Comparison of ENCODE assay signal across 8 cellular contexts in genomic region chr14:105475269-105475915, GRCh38. TPM values are rescaled to one million over a fixed set of nuclear protein-coding genes. Genes with fewer than 3 reads are reported as not detected.
A peak's percentile ranks its signal among the peaks of the same experiment; 100 is the strongest.
DNase-seq lines count a peak whose midpoint lies in the region; ATAC-seq and TF ChIP-seq lines count a peak whose summit lies in the region.

No MANE protein-coding gene starts in this region.

- H3K27me3 ChIP-seq in Caco-2 (replicated peaks; ENCODE audit: control insufficient read depth, insufficient read depth, low read length) (no peaks in the 10 kb centered on the region; the same call in 1 of the 2 replicates), neural cell (ENCODE audit: insufficient read depth, low read depth, low read length) (no peaks in the 10 kb centered on the region)

- no TSS peak for BruUV-seq in Caco-2 (replicated peaks; lab: Mats Ljungman, UMichigan)
- BruUV-seq in OCI-LY7 (replicated peaks; lab: Mats Ljungman, UMichigan) = no TSS peak

- no peak overlapping the region for H3K27ac ChIP-seq in OCI-LY7 (ENCODE audit: low read depth, low read length, poor library complexity, severe bottlenecking)
- H3K27ac ChIP-seq in neural cell (ENCODE audit: low read length) = peak overlapping the region; percentile 45

- TF ChIP-seq RAD21 in neural cell (conservative IDR thresholded peaks at IDR 0.05) = no peak

- H3K79me2 ChIP-seq in OCI-LY7 (ENCODE audit: insufficient read depth, low read depth, low read length) = no peaks in the 10 kb centered on the region
- H3K79me2 ChIP-seq in neural cell (replicated peaks; ENCODE audit: insufficient read depth, low read length) = peaks cover 28% of the 10 kb centered on the region

- H3K4me1 ChIP-seq in Caco-2 = peaks cover 22% of the 10 kb centered on the region
- H3K4me1 ChIP-seq in OCI-LY7 (ENCODE audit: insufficient read depth, low read length, poor library complexity, severe bottlenecking) = peaks cover 9% of the 10 kb centered on the region

- no peak overlapping the region for H2AFZ ChIP-seq in OCI-LY7 (ENCODE audit: low read length)
- H2AFZ ChIP-seq in neural cell (ENCODE audit: low read depth, low read length) = no peak overlapping the region

- H3K9me2 ChIP-seq in OCI-LY7 (ENCODE audit: insufficient read depth, low read length) (no peaks in the 10 kb centered on the region), neural cell (ENCODE audit: insufficient read depth, low read length) (no peaks in the 10 kb centered on the region)

- H3K9me3 Mint-ChIP-seq in Caco-2 (ENCODE audit: unreplicated experiment) = no peaks in the 10 kb centered on the region

- TF ChIP-seq EP300 in neural cell (conservative IDR thresholded peaks at IDR 0.05; ENCODE audit: poor library complexity, severe bottlenecking) = no peak

- POLR2A ChIA-PET in Caco-2 (lab: Charles Lee) (no interaction called here), OCI-LY7 (lab: Charles Lee) (no interaction called here)

- H3K4me3 ChIP-seq in Caco-2 (ENCODE audit: low read depth, low read length) (peak overlapping the region; percentile 56), OCI-LY7 (ENCODE audit: low read depth, low read length, poor library complexity, severe bottlenecking) (no peak overlapping the region), epithelial cell of proximal tubule (ENCODE audit: low read depth, low read length) (peak overlapping the region; percentile 80), neural cell (ENCODE audit: low read length) (peak overlapping the region; percentile 96)

- H3K9me3 ChIP-seq in Caco-2 (no peaks in the 10 kb centered on the region), OCI-LY7 (ENCODE audit: low read length) (no peaks in the 10 kb centered on the region), neural cell (ENCODE audit: low read length) (no peaks in the 10 kb centered on the region)

- H3K4me2 ChIP-seq in OCI-LY7 (ENCODE audit: low read length) (peak overlapping the region; percentile 51; the same call in 1 of the 2 replicates), neural cell (ENCODE audit: low read length) (peak overlapping the region; percentile 82)

- CTCF ChIA-PET in Caco-2 (lab: Charles Lee) = no interaction called here
- CTCF ChIA-PET in OCI-LY7 (lab: Charles Lee; ENCODE audit: unreplicated experiment) = no interaction called here

- H3K36me3 Mint-ChIP-seq in Caco-2 (ENCODE audit: insufficient read depth, unreplicated experiment) = peaks cover 9% of the 10 kb centered on the region

- H3K27me3 Mint-ChIP-seq in Caco-2 (ENCODE audit: insufficient read depth, unreplicated experiment) = peaks cover 7% of the 10 kb centered on the region

- H3K36me3 ChIP-seq in Caco-2 (ENCODE audit: control insufficient read depth, insufficient read depth, low read length) (no peaks in the 10 kb centered on the region), OCI-LY7 (ENCODE audit: insufficient read depth, low read length) (no peaks in the 10 kb centered on the region), neural cell (ENCODE audit: insufficient read depth, low read length) (no peaks in the 10 kb centered on the region)

- H3F3A ChIP-seq in neural cell (ENCODE audit: insufficient read depth, low read length, poor library complexity, severe bottlenecking) = no peaks in the 10 kb centered on the region

- peaks cover 6% of the 10 kb centered on the region for H3K4me1 Mint-ChIP-seq in Caco-2 (ENCODE audit: low read depth, unreplicated experiment)

- no peaks in the 10 kb centered on the region for H4K20me1 ChIP-seq in OCI-LY7 (ENCODE audit: insufficient read depth, low read length)
- no peaks in the 10 kb centered on the region for H4K20me1 ChIP-seq in neural cell (ENCODE audit: insufficient read depth)

- TF ChIP-seq CTCF in Caco-2 (IDR thresholded peaks at IDR 0.05; ENCODE audit: insufficient read depth in 1 of 2, low read depth in 1 of 2, low read length in 1 of 2, severe bottlenecking in 1 of 2, unreplicated experiment in 1 of 2) = no peak
- TF ChIP-seq CTCF in OCI-LY7 (conservative IDR thresholded peaks at IDR 0.05; ENCODE audit: low read length) = no peak
- no peak for TF ChIP-seq CTCF in epithelial cell of proximal tubule (conservative IDR thresholded peaks at IDR 0.05; ENCODE audit: low read depth, low read length)
- no peak for TF ChIP-seq CTCF in neural cell (IDR thresholded peaks at IDR 0.05; ENCODE audit: poor library complexity, severe bottlenecking)

- no peak overlapping the region for H3K27ac Mint-ChIP-seq in Caco-2 (ENCODE audit: unreplicated experiment)

- peak overlapping the region; percentile 27 for H3K4me3 Mint-ChIP-seq in Caco-2 (ENCODE audit: unreplicated experiment)

- H3K9ac ChIP-seq in neural cell (ENCODE audit: low read length) = peak overlapping the region; percentile 87

- intact Hi-C loops in Caco-2 (cut with micrococcal nuclease; ENCODE audit: unreplicated experiment) = no loop called here
- intact Hi-C loops in OCI-LY7 (cut with micrococcal nuclease; ENCODE audit: unreplicated experiment) = no loop called here

- no peak for DNase-seq in Caco-2
- DNase-seq in OCI-LY7 (ENCODE audit: low spot score) = no peak
- no peak for DNase-seq in epithelial cell of proximal tubule (ENCODE audit: low read depth)
- no peak for DNase-seq in GF-D8 (lab: John Stamatoyannopoulos, UW)

- ATAC-seq in GM18909 (IDR thresholded peaks at IDR 0.05; ENCODE audit: poor library complexity, unreplicated experiment) (no peak), GM21526 (IDR thresholded peaks at IDR 0.05; ENCODE audit: low FRiP score, unreplicated experiment) (no peak), HG03045 (IDR thresholded peaks at IDR 0.05; ENCODE audit: unreplicated experiment) (no peak)

TF ChIP-seq in neural cell, 6 proteins besides CTCF, POLR2A, EP300 and RAD21:
- no peak for TF ChIP-seq EZH2 (IDR thresholded peaks at IDR 0.05; ENCODE audit: borderline replicate concordance, insufficient read depth, low read length, poor library complexity, severe bottlenecking)
- TF ChIP-seq POLR2AphosphoS5 (IDR thresholded peaks at IDR 0.05) = peak; percentile 12
- peak; percentile 27 for TF ChIP-seq REST (IDR thresholded peaks at IDR 0.05; ENCODE audit: borderline replicate concordance)

RNA-seq across cellular contexts. Expression of gene CRIP2, which starts 0.8 kb away (rescaled TPM):
- total RNA-seq in Caco-2 (2022) (0.88 and 1.5 TPM in 2 replicates), OCI-LY7 (2022) (not detected in 2 replicates), epithelial cell of proximal tubule (101 and 121 TPM in 2 replicates)
- total RNA-seq in OCI-LY7 (2014; rRNA removed; shearing (Covaris generic)) = not detected in 2 replicates
- polyA plus RNA-seq in neural cell = 214 and 258 TPM in 2 replicates
- 85.4 and 87.6 TPM in 2 replicates for polyA minus RNA-seq in neural cell

RNA-seq across cellular contexts. Expression of gene CRIP1, which starts 11.3 kb away (rescaled TPM):
- total RNA-seq in Caco-2 (2022) = 46.0 and 75.1 TPM in 2 replicates
- total RNA-seq in OCI-LY7 (2014; rRNA removed; shearing (Covaris generic)) = 4.1 and 4.6 TPM in 2 replicates
- 1.5 TPM in 1 of 2 replicates, not detected in the other for total RNA-seq in OCI-LY7 (2022)
- 7.0 and 8.3 TPM in 2 replicates for total RNA-seq in epithelial cell of proximal tubule
- 0.58 and 0.82 TPM in 2 replicates for polyA plus RNA-seq in neural cell
- 1.2 TPM in 1 of 2 replicates, not detected in the other for polyA minus RNA-seq in neural cell

RNA-seq across cellular contexts. Expression of gene TEDC1, which starts 15.7 kb away (rescaled TPM):
- total RNA-seq in Caco-2 (2022) (30.3 and 30.8 TPM in 2 replicates), OCI-LY7 (2022) (55.8 and 58.0 TPM in 2 replicates), epithelial cell of proximal tubule (30.5 and 48.3 TPM in 2 replicates)
- 53.2 and 57.4 TPM in 2 replicates for total RNA-seq in OCI-LY7 (2014; rRNA removed; shearing (Covaris generic))
- 18.9 and 28.1 TPM in 2 replicates for polyA plus RNA-seq in neural cell
- polyA minus RNA-seq in neural cell = 9.3 and 12.7 TPM in 2 replicates

RNA-seq across cellular contexts. Expression of gene TMEM121, which starts 51.0 kb away (rescaled TPM):
- total RNA-seq in Caco-2 (2022) (0.28 TPM in 1 of 2 replicates, not detected in the other), OCI-LY7 (2022) (0.21 and 0.31 TPM in 2 replicates), epithelial cell of proximal tubule (3.5 and 5.6 TPM in 2 replicates)
- total RNA-seq in OCI-LY7 (2014; rRNA removed; shearing (Covaris generic)) = 0.25 and 0.70 TPM in 2 replicates
- polyA plus RNA-seq in neural cell = 19.5 and 26.6 TPM in 2 replicates
- polyA minus RNA-seq in neural cell = 21.2 and 26.3 TPM in 2 replicates

RNA-seq across cellular contexts. Expression of gene MTA1, which starts 55.8 kb away (rescaled TPM):
- total RNA-seq in Caco-2 (2022) (158 and 167 TPM in 2 replicates), OCI-LY7 (2022) (217 and 220 TPM in 2 replicates), epithelial cell of proximal tubule (56.1 and 64.1 TPM in 2 replicates)
- 92.3 and 103 TPM in 2 replicates for total RNA-seq in OCI-LY7 (2014; rRNA removed; shearing (Covaris generic))
- 94.0 and 101 TPM in 2 replicates for polyA plus RNA-seq in neural cell
- 80.9 and 90.3 TPM in 2 replicates for polyA minus RNA-seq in neural cell

Comparison
In these comparisons a context has a peak if more than half of its experiments do, and no peak if none do; other contexts are left out.
1. RNA of gene CRIP2, which starts 0.8 kb away (total RNA-seq): 101 to 121 TPM in epithelial cell of proximal tubule; 0.88 to 1.5 TPM in Caco-2 and not detected in OCI-LY7; every median in the first group is over 10 times any median in the second.